ENCODE assay signal across 24 cellular contexts in genomic region chr6:146650799-146651481, GRCh38. TPM values are rescaled to one million over a fixed set of nuclear protein-coding genes. Genes with fewer than 3 reads are reported as not detected.
DNase-seq lines count a peak whose midpoint lies in the region; ATAC-seq and TF ChIP-seq lines count a peak whose summit lies in the region.
"Had no signal": no experiment of that assay in that cellular context is flagged by ENCODE, and none has a peak within 500 bp of the region (broad histone marks: within the 10 kb centered on the region; RNA-seq: fewer than 3 reads in every experiment).

No MANE protein-coding gene starts in this region.

- H3K9me3 ChIP-seq in BE2C (no peaks in the 10 kb centered on the region), transverse colon (no peaks in the 10 kb centered on the region)
- H3K9me3 ChIP-seq: upper lobe of left lung had no signal

- intact Hi-C loops in transverse colon (cut with DNase I; ENCODE audit: low total_unique reads) = no loop called here

- in situ Hi-C loops in transverse colon (cut with MboI; ENCODE audit: low pct_ligation_motif_present in 1 of 4, low pct_unique_long_range_greater_than_20kb in 1 of 4, low sequenced_read_pairs in 3 of 4) = no loop called here

- H3K9me3 Mint-ChIP-seq in immature natural killer cell = peaks cover 0 to 4% (median 0%) of the 10 kb centered on the region in 6 donors
- H3K9me3 Mint-ChIP-seq: activated naive CD8-positive, alpha-beta T cell treated with anti-CD3 and anti-CD28 coated beads, Interleukin-2, amount 50 U/mL, for 24 hours; activated T-helper 2 cell treated with anti-CD3 and anti-CD28 coated beads, Interferon-gamma antibody, Interleukin-2, Interleukin-4, amounts not matched to agents 10 μg/mL and 5 μg/mL and 100 μg/mL, durations not matched to agents 14 hours and 24 hours and 36 hours; CD8-positive, alpha-beta T cell had no signal

- H3K36me3 ChIP-seq in BE2C (no peaks in the 10 kb centered on the region), transverse colon (no peaks in the 10 kb centered on the region)
- H3K36me3 ChIP-seq: cardiac muscle cell, heart right ventricle, upper lobe of left lung had no signal

- no peak for TF ChIP-seq POLR2A in transverse colon (IDR thresholded peaks at IDR 0.05)

- H3K4me3 Mint-ChIP-seq in immature natural killer cell = no peak overlapping the region
- H3K4me3 Mint-ChIP-seq: activated naive CD8-positive, alpha-beta T cell treated with anti-CD3 and anti-CD28 coated beads, Interleukin-2, amount 50 U/mL, for 24 hours; CD8-positive, alpha-beta T cell; memory B cell; natural killer cell; stimulated activated naive CD8-positive, alpha-beta T cell treated with anti-CD3 and anti-CD28 coated beads, Interleukin-15, amount 100 ng/mL, for 72 hours had no signal

- TF ChIP-seq EP300 in transverse colon (IDR thresholded peaks at IDR 0.05; ENCODE audit: low read depth) = no peak

- H3K27ac Mint-ChIP-seq in immature natural killer cell = no peak overlapping the region
- H3K27ac Mint-ChIP-seq: activated naive CD8-positive, alpha-beta T cell treated with anti-CD3 and anti-CD28 coated beads, Interleukin-2, amount 50 U/mL, for 24 hours; activated T-helper 2 cell treated with anti-CD3 and anti-CD28 coated beads, Interferon-gamma antibody, Interleukin-2, Interleukin-4, amounts not matched to agents 10 μg/mL and 5 μg/mL and 100 μg/mL, durations not matched to agents 14 hours and 24 hours and 36 hours; CD8-positive, alpha-beta T cell; memory B cell; natural killer cell had no signal

- H3K27me3 ChIP-seq in BE2C (no peaks in the 10 kb centered on the region), transverse colon (no peaks in the 10 kb centered on the region)
- H3K27me3 ChIP-seq: cardiac muscle cell, dorsolateral prefrontal cortex, heart right ventricle, upper lobe of left lung had no signal

- H3K4me1 Mint-ChIP-seq in immature natural killer cell = no peaks in the 10 kb centered on the region
- H3K4me1 Mint-ChIP-seq: activated naive CD8-positive, alpha-beta T cell treated with anti-CD3 and anti-CD28 coated beads, Interleukin-2, amount 50 U/mL, for 24 hours; memory B cell; natural killer cell; stimulated activated naive CD8-positive, alpha-beta T cell treated with anti-CD3 and anti-CD28 coated beads, Interleukin-15, amount 100 ng/mL, for 72 hours had no signal

- H3K27me3 Mint-ChIP-seq in immature natural killer cell (ENCODE audit: low read depth in 3 of 3) = no peaks in the 10 kb centered on the region
- H3K27me3 Mint-ChIP-seq: activated naive CD8-positive, alpha-beta T cell treated with anti-CD3 and anti-CD28 coated beads, Interleukin-2, amount 50 U/mL, for 24 hours; memory B cell; stimulated activated naive CD8-positive, alpha-beta T cell treated with anti-CD3 and anti-CD28 coated beads, Interleukin-15, amount 100 ng/mL, for 72 hours had no signal

- POLR2A ChIA-PET in RWPE1 (lab: Yijun Ruan, JAX; ENCODE audit: low non-redundant PET) = no interaction called here

- no peaks in the 10 kb centered on the region for H3K36me3 Mint-ChIP-seq in immature natural killer cell
- H3K36me3 Mint-ChIP-seq: CD8-positive, alpha-beta T cell; memory B cell; natural killer cell had no signal

- peak; percentile 60 for ATAC-seq in GM19463 (IDR thresholded peaks at IDR 0.05; ENCODE audit: unreplicated experiment)
- ATAC-seq in GM21423 (IDR thresholded peaks at IDR 0.05; ENCODE audit: unreplicated experiment) = no peak
- ATAC-seq: activated naive CD8-positive, alpha-beta T cell treated with anti-CD3 and anti-CD28 coated beads, Interleukin-2, amount 50 U/mL, for 24 hours; CD8-positive, alpha-beta T cell; heart right ventricle; HepG2; natural killer cell; stimulated activated naive CD8-positive, alpha-beta T cell treated with anti-CD3 and anti-CD28 coated beads, Interleukin-15, amount 100 ng/mL, for 72 hours had no signal

- CTCF ChIA-PET in RWPE1 (lab: Yijun Ruan, JAX) = interaction anchor here (0.7 kb wide), 1 partner anchor 463 kb away, joined by 3 read pairs; no protein-coding TSS in a partner anchor

- peaks cover 6% of the 10 kb centered on the region for H3K4me1 ChIP-seq in BE2C
- H3K4me1 ChIP-seq in transverse colon = no peaks in the 10 kb centered on the region
- H3K4me1 ChIP-seq: heart right ventricle, upper lobe of left lung had no signal

- 81 to 85% methylated on average over 2 to 8 of the region's 8 CpGs for WGBS in transverse colon (ENCODE audit: low coverage in 1 of 2), 2 donors

- H3K27ac ChIP-seq in RWPE1 = no peak overlapping the region
- H3K27ac ChIP-seq in transverse colon = no peak overlapping the region
- H3K27ac ChIP-seq: cardiac muscle cell, dorsolateral prefrontal cortex, heart right ventricle, upper lobe of left lung had no signal

- TF ChIP-seq CTCF in BE2C (IDR thresholded peaks at IDR 0.05; ENCODE audit: low read depth, low read length) (no peak), RWPE1 (conservative IDR thresholded peaks at IDR 0.05; ENCODE audit: low read depth) (no peak), fibroblast of the aortic adventitia (IDR thresholded peaks at IDR 0.05; ENCODE audit: insufficient read depth, low read length) (no peak), transverse colon (IDR thresholded peaks at IDR 0.05) (no peak)

- peak overlapping the region; percentile 25 for H3K4me3 ChIP-seq in BE2C (ENCODE audit: low read depth, low read length)
- no peak overlapping the region for H3K4me3 ChIP-seq in fibroblast of the aortic adventitia (ENCODE audit: low read depth, low read length)
- no peak overlapping the region for H3K4me3 ChIP-seq in transverse colon
- H3K4me3 ChIP-seq: cardiac muscle cell, dorsolateral prefrontal cortex, heart right ventricle, upper lobe of left lung had no signal

- DNase-seq in BE2C (peak; percentile 33), RWPE1 (ENCODE audit: low spot score) (peak; percentile 2), fibroblast of the aortic adventitia (ENCODE audit: low read depth) (peak; percentile 23), HuH-7.5 (ENCODE audit: low spot score) (no peak), transverse colon (no peak), immature natural killer cell (no peak)
- DNase-seq: activated naive CD8-positive, alpha-beta T cell treated with anti-CD3 and anti-CD28 coated beads, Interleukin-2, amount 50 U/mL, for 24 hours; CD8-positive, alpha-beta T cell; dorsolateral prefrontal cortex; erythroblast; heart right ventricle; natural killer cell; NCI-H187; NCI-H446 treated with DMSO at 0.1 percent for 48 hours; stimulated activated naive CD8-positive, alpha-beta T cell treated with anti-CD3 and anti-CD28 coated beads, Interleukin-15, amount 100 ng/mL, for 72 hours; upper lobe of left lung had no signal

RNA-seq across cellular contexts. Expression of gene ADGB, which starts 52.2 kb away (rescaled TPM):
- not detected for polyA plus RNA-seq in BE2C (2012; ENCODE audit: insufficient read depth, insufficient read length, low read depth)
- total RNA-seq in fibroblast of the aortic adventitia (ENCODE audit: low replicate concordance) (not detected in 2 replicates), transverse colon (10 to 100 TPM in 1 of 4 donors, 1 to 10 TPM in 3; 1.1 to 28.7 (median 3.2) TPM)
- not detected for polyA plus RNA-seq in immature natural killer cell
- total RNA-seq: activated T-helper 2 cell treated with anti-CD3 and anti-CD28 coated beads, Interferon-gamma antibody, Interleukin-2, Interleukin-4, amounts not matched to agents 10 μg/mL and 5 μg/mL and 100 μg/mL, durations not matched to agents 14 hours and 24 hours and 36 hours; cardiac muscle cell; CD8-positive, alpha-beta T cell; H4; HepG2; natural killer cell; SK-MEL-5 had no signal
- polyA plus RNA-seq: cardiac muscle cell, heart right ventricle, HepG2 had no signal

Comparison
In these comparisons a context has a peak if more than half of its experiments do, and no peak if none do; other contexts are left out.
1. DNase-seq: peak in BE2C (single experiment), RWPE1 (single experiment) and fibroblast of the aortic adventitia (single experiment); none in HuH-7.5 (single experiment), transverse colon (single experiment) and immature natural killer cell (0 of 3).